In the genomic region with DNA sequence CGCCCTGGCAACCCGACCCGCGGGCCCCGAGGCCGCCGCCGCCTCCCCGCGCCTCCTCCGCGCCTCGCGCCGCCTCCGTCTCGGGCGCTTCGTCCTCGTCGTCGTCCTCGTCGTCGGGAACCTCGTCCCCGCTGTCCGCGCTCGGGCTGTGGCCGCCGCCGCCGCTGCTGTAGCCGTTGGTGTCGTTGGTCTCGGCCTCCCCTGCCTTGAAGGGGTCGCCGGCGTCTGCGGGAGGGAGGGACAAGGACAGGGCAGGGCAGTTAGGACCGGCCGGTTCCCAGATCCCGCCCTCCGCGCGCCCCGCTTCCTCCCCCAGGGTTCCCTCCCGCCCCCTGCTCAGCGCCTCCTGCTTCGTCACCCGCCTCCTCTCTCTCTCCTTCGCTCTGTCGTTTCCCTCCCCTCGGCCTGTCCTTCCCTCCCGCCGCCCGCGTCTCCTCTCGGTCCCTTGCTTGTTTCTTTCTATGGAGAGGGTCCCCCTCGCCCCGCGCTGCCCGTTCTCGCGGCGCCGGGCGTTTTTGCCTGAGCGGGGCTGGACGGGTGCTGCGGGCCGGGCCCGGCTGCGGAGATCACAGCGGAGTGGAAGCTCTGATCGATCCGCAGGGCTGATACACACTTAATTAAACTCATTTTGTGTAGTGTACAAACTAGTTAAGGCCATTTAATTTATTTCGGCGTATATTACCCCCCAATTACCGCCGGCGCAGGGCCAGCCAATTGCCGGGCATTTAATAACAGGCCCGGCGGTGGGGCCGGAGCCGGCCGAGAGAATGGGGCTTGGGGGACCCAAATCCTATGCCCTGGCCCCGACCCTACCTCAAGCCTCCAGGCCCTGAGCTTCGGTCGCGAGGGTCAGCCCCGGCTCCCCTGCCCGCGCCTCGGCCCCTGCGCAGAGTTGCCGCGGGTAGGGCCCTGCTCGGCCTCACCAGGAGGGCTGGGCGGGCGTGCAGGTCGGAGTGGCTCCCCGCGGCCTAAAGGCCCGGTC, we compare ENCODE assay signal across 16 cellular contexts. TPM values are rescaled to one million over a fixed set of nuclear protein-coding genes. Genes with fewer than 3 reads are reported as not detected.
A peak's percentile ranks its signal among the peaks of the same experiment; 100 is the strongest.
DNase-seq lines count a peak whose midpoint lies in the region; ATAC-seq and TF ChIP-seq lines count a peak whose summit lies in the region.
"Had no signal": no experiment of that assay in that cellular context is flagged by ENCODE, and none has a peak within 500 bp of the region (broad histone marks: within the 10 kb centered on the region; RNA-seq: fewer than 3 reads in every experiment).

No MANE protein-coding gene starts in this region.

- no peak for TF ChIP-seq CTCF in progenitor cell of endocrine pancreas (IDR thresholded peaks at IDR 0.05; ENCODE audit: unreplicated experiment)
- no peak for TF ChIP-seq CTCF in CD14-positive monocyte (IDR thresholded peaks at IDR 0.05)

- no peak overlapping the region for H3K4me3 ChIP-seq in H7 (ENCODE audit: insufficient read depth, low read depth, low read length)
- H3K4me3 ChIP-seq: pancreas had no signal

- H3K27ac Mint-ChIP-seq in effector memory CD8-positive, alpha-beta T cell = no peak overlapping the region
- H3K27ac Mint-ChIP-seq in progenitor cell of endocrine pancreas = no peak overlapping the region
- no peak overlapping the region for H3K27ac Mint-ChIP-seq in CD14-positive monocyte

- intact Hi-C loops in CD14-positive monocyte (cut with micrococcal nuclease) = no loop called here

- H3K4me3 Mint-ChIP-seq in effector memory CD8-positive, alpha-beta T cell = peak overlapping the region; percentile 33 to 45
- H3K4me3 Mint-ChIP-seq in progenitor cell of endocrine pancreas (ENCODE audit: low read depth) (no peak overlapping the region), CD14-positive monocyte (no peak overlapping the region)

- DNase-seq in activated CD4-positive, CD25-positive, alpha-beta regulatory T cell treated with anti-CD3 and anti-CD28 coated beads, Interleukin-2, amount 50 U/mL, for 72 hours = peak; percentile 30
- DNase-seq in H7 (peak; percentile 85), progenitor cell of endocrine pancreas (ENCODE audit: low spot score, unreplicated experiment) (peak; percentile 9), CD14-positive monocyte (ENCODE audit: low spot score) (no peak), AG08395 (ENCODE audit: low spot score) (no peak)
- no peak for DNase-seq in effector memory CD8-positive, alpha-beta T cell
- DNase-seq: DMS79, gastrocnemius medialis, NCI-H446 treated with DMSO at 0.1 percent for 48 hours had no signal

- H3K9me3 Mint-ChIP-seq in effector memory CD8-positive, alpha-beta T cell = no peaks in the 10 kb centered on the region
- H3K9me3 Mint-ChIP-seq in progenitor cell of endocrine pancreas (ENCODE audit: low read depth) (no peaks in the 10 kb centered on the region), CD14-positive monocyte (peaks cover 8 to 46% (median 25%) of the 10 kb centered on the region in 7 donors)

- H3K27me3 Mint-ChIP-seq in effector memory CD8-positive, alpha-beta T cell = peaks cover 25 to 56% of the 10 kb centered on the region in 2 donors
- H3K27me3 Mint-ChIP-seq in progenitor cell of endocrine pancreas = peaks cover 21% of the 10 kb centered on the region
- H3K27me3 Mint-ChIP-seq in CD14-positive monocyte (ENCODE audit: low read depth in 3 of 3) = peaks cover 68 to 90% (median 72%) of the 10 kb centered on the region in 3 donors

- peaks cover 0 to 4% of the 10 kb centered on the region in 2 donors for H3K4me1 Mint-ChIP-seq in effector memory CD8-positive, alpha-beta T cell (ENCODE audit: low read depth in 2 of 2)
- no peaks in the 10 kb centered on the region for H3K4me1 Mint-ChIP-seq in progenitor cell of endocrine pancreas (ENCODE audit: low read depth)
- H3K4me1 Mint-ChIP-seq in CD14-positive monocyte = no peaks in the 10 kb centered on the region

- H3K27me3 ChIP-seq in H7 (ENCODE audit: control insufficient read depth, insufficient read depth, low read length) = peaks cover 71% of the 10 kb centered on the region; the same call in 1 of the 2 replicates

- no peak for ATAC-seq in activated CD4-positive, CD25-positive, alpha-beta regulatory T cell treated with anti-CD3 and anti-CD28 coated beads, Interleukin-2, amount 50 U/mL, for 24 hours
- ATAC-seq in effector memory CD8-positive, alpha-beta T cell (replicated peaks) = no peak
- ATAC-seq in GM19452 (IDR thresholded peaks at IDR 0.05; ENCODE audit: unreplicated experiment) = no peak
- ATAC-seq: gastrocnemius medialis had no signal

- no peaks in the 10 kb centered on the region for H3K36me3 ChIP-seq in H7 (replicated peaks; ENCODE audit: control insufficient read depth, insufficient read depth, low read length)
- H3K36me3 ChIP-seq: adrenal gland, gastrocnemius medialis, pancreas had no signal

- no peaks in the 10 kb centered on the region for H3K36me3 Mint-ChIP-seq in effector memory CD8-positive, alpha-beta T cell (ENCODE audit: insufficient read depth)
- H3K36me3 Mint-ChIP-seq in progenitor cell of endocrine pancreas (ENCODE audit: insufficient read depth) (peaks cover 5% of the 10 kb centered on the region), CD14-positive monocyte (peaks cover 2 to 4% of the 10 kb centered on the region in 2 donors)

RNA-seq across cellular contexts. Expression of a gene that starts 2.4 kb away (rescaled TPM):
- total RNA-seq in H7 (2014; rRNA removed; shearing (Covaris generic)) = not detected in 2 replicates
- not detected in 2 replicates for total RNA-seq in progenitor cell of endocrine pancreas
- polyA plus RNA-seq in CD14-positive monocyte = not detected
- total RNA-seq: adrenal gland, dorsolateral prefrontal cortex, gastrocnemius medialis, lung microvascular endothelial cell, pancreas, temporal lobe had no signal
- polyA plus RNA-seq: adrenal gland, pancreas had no signal

RNA-seq across cellular contexts. Expression of a gene that starts 56.9 kb away (rescaled TPM):
- 12.6 and 16.1 TPM in 2 replicates for total RNA-seq in H7 (2014; rRNA removed; shearing (Covaris generic))
- 32.5 and 39.5 TPM in 2 replicates for total RNA-seq in progenitor cell of endocrine pancreas
- polyA plus RNA-seq in CD14-positive monocyte = 1 to 10 TPM; 2.6 to 4.8 TPM

Comparison
In these comparisons a context has a peak if more than half of its experiments do, and no peak if none do; other contexts are left out.
1. DNase-seq: peak in activated CD4-positive, CD25-positive, alpha-beta regulatory T cell treated with anti-CD3 and anti-CD28 coated beads, Interleukin-2, amount 50 U/mL, for 72 hours (single experiment), H7 (single experiment) and progenitor cell of endocrine pancreas (single experiment); none in effector memory CD8-positive, alpha-beta T cell (0 of 3), CD14-positive monocyte (single experiment) and AG08395 (single experiment).
2. H3K4me3 Mint-ChIP-seq: peak in effector memory CD8-positive, alpha-beta T cell (2 of 2); none in progenitor cell of endocrine pancreas (single experiment) and CD14-positive monocyte (0 of 2).